Comparison of ENCODE assay signal across 1 cellular context in genomic region chr13:112392719-112393118, GRCh38.
TF ChIP-seq lines count a peak whose summit lies in the region.

No MANE protein-coding gene starts in this region.

TF ChIP-seq in GM23338, 12 proteins besides CTCF, POLR2A, EP300 and RAD21 (continued from another document):
- TF ChIP-seq ZNF462 (CRISPR knock-in tag; IDR thresholded peaks at IDR 0.05): no peak
